ENCODE assay signal across 21 cellular contexts in the genomic region with DNA sequence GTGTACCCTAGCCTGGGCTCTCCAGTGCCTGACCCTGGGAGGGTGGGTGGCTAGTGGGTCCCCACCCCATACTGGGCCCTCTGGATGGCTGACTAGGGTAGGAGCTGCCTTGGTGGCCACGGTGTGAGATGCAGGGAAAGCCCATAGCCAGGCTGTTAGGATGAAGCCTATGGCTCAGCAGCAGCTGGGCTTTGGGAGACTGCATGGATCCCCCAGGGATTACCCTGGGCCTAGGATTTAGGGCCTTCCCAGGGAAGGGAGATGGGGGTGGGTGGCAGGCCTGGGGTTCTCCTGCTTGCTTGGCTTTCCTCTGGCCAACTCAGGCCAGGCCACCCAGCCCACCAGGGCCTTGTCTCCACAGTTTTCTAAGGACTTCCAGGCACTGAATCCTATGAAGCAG. TPM values are rescaled to one million over a fixed set of nuclear protein-coding genes. Genes with fewer than 3 reads are reported as not detected.
DNase-seq lines count a peak whose midpoint lies in the region; ATAC-seq and TF ChIP-seq lines count a peak whose summit lies in the region.
"Had no signal": no experiment of that assay in that cellular context is flagged by ENCODE, and none has a peak within 500 bp of the region (broad histone marks: within the 10 kb centered on the region; RNA-seq: fewer than 3 reads in every experiment).

No MANE protein-coding gene starts in this region.

- no peaks in the 10 kb centered on the region for H3K9me3 Mint-ChIP-seq in Caco-2 (ENCODE audit: unreplicated experiment)
- no peaks in the 10 kb centered on the region for H3K9me3 Mint-ChIP-seq in endodermal cell
- H3K9me3 Mint-ChIP-seq in stimulated activated effector memory CD8-positive, alpha-beta T cell treated with anti-CD3 and anti-CD28 coated beads, Interleukin-12 subunit alpha, Interleukin-12 subunit beta, amount 100 ng/mL, for 72 hours, result no peaks in the 10 kb centered on the region
- H3K9me3 Mint-ChIP-seq: CD14-positive monocyte; CD4-positive, alpha-beta memory T cell; GM23338 had no signal

- H3K4me3 Mint-ChIP-seq in Caco-2 (ENCODE audit: unreplicated experiment) (no peak overlapping the region), endodermal cell (no peak overlapping the region)
- no peak overlapping the region for H3K4me3 Mint-ChIP-seq in stimulated activated effector memory CD8-positive, alpha-beta T cell treated with anti-CD3 and anti-CD28 coated beads, Interleukin-12 subunit alpha, Interleukin-12 subunit beta, amount 100 ng/mL, for 72 hours
- H3K4me3 Mint-ChIP-seq: CD14-positive monocyte; CD4-positive, alpha-beta memory T cell; GM23338 had no signal

- H3K27me3 ChIP-seq in Caco-2 (replicated peaks; ENCODE audit: control insufficient read depth, insufficient read depth, low read length), result no peaks in the 10 kb centered on the region
- H3K27me3 ChIP-seq in endodermal cell (ENCODE audit: control insufficient read depth, insufficient read depth, low read length, poor library complexity, severe bottlenecking), result no peaks in the 10 kb centered on the region
- H3K27me3 ChIP-seq: BLaER1 had no signal

- H3K4me1 ChIP-seq in Caco-2 (no peaks in the 10 kb centered on the region), endodermal cell (ENCODE audit: control insufficient read depth, insufficient read depth, low read length) (peaks cover under 1% of the 10 kb centered on the region)

- no peak for DNase-seq in Caco-2
- peak; percentile 84 for DNase-seq in NCI-H82 (lab: John Stamatoyannopoulos, UW)
- peak; percentile 30 for DNase-seq in endodermal cell
- DNase-seq in stimulated activated effector memory CD8-positive, alpha-beta T cell treated with anti-CD3 and anti-CD28 coated beads, Interleukin-12 subunit alpha, Interleukin-12 subunit beta, amount 100 ng/mL, for 72 hours (ENCODE audit: low spot score in 2 of 2), result no peak
- DNase-seq in effector CD8-positive, alpha-beta T cell (lab: John Stamatoyannopoulos, UW), result no peak
- no peak for DNase-seq in DMS114 treated with DMSO at 0.1 percent for 48 hours (lab: John Stamatoyannopoulos, UW; ENCODE audit: unreplicated experiment)
- DNase-seq: 8988T; Calu3; CD4-positive, alpha-beta memory T cell; DMS153; DMS79; GDM1; HCEC 1CT had no signal

- no TSS peak for BruUV-seq in Caco-2 (replicated peaks; lab: Mats Ljungman, UMichigan)

- peak; percentile 25 for ATAC-seq in stimulated activated effector memory CD8-positive, alpha-beta T cell treated with anti-CD3 and anti-CD28 coated beads, Interleukin-12 subunit alpha, Interleukin-12 subunit beta, amount 100 ng/mL, for 72 hours
- no peak for ATAC-seq in GM18517 (IDR thresholded peaks at IDR 0.05; ENCODE audit: unreplicated experiment)
- ATAC-seq: GM23338 had no signal

- peak overlapping the region; percentile 65 for H3K27ac Mint-ChIP-seq in Caco-2 (ENCODE audit: unreplicated experiment)
- no peak overlapping the region for H3K27ac Mint-ChIP-seq in endodermal cell
- peak overlapping the region; percentile 1 for H3K27ac Mint-ChIP-seq in stimulated activated effector memory CD8-positive, alpha-beta T cell treated with anti-CD3 and anti-CD28 coated beads, Interleukin-12 subunit alpha, Interleukin-12 subunit beta, amount 100 ng/mL, for 72 hours
- H3K27ac Mint-ChIP-seq: CD4-positive, alpha-beta memory T cell; GM23338 had no signal

- intact Hi-C loops in Caco-2 (cut with micrococcal nuclease; ENCODE audit: unreplicated experiment), result loop anchor here (2.0 kb wide), 1 partner anchor 82 kb away; no protein-coding TSS in a partner anchor

- no peak overlapping the region for H3K9ac ChIP-seq in endodermal cell (ENCODE audit: extremely low read depth, low read length, poor library complexity, severe bottlenecking)
- H3K9ac ChIP-seq: BLaER1 had no signal

- H3K4me1 Mint-ChIP-seq in Caco-2 (ENCODE audit: low read depth, unreplicated experiment) (peaks cover 3% of the 10 kb centered on the region), endodermal cell (peaks cover 6% of the 10 kb centered on the region)
- peaks cover 8% of the 10 kb centered on the region for H3K4me1 Mint-ChIP-seq in stimulated activated effector memory CD8-positive, alpha-beta T cell treated with anti-CD3 and anti-CD28 coated beads, Interleukin-12 subunit alpha, Interleukin-12 subunit beta, amount 100 ng/mL, for 72 hours

- H3K27me3 Mint-ChIP-seq in Caco-2 (ENCODE audit: insufficient read depth, unreplicated experiment) (no peaks in the 10 kb centered on the region), endodermal cell (ENCODE audit: insufficient read depth) (no peaks in the 10 kb centered on the region)
- H3K27me3 Mint-ChIP-seq: CD4-positive, alpha-beta memory T cell had no signal

- no peak overlapping the region for H3K27ac ChIP-seq in endodermal cell (ENCODE audit: low read depth, low read length)
- H3K27ac ChIP-seq: BLaER1 had no signal

- H3K9me3 ChIP-seq in Caco-2 (no peaks in the 10 kb centered on the region), endodermal cell (ENCODE audit: control insufficient read depth, low read length) (no peaks in the 10 kb centered on the region)
- H3K9me3 ChIP-seq: BLaER1 had no signal

- TF ChIP-seq CTCF in Caco-2 (IDR thresholded peaks at IDR 0.05; ENCODE audit: insufficient read depth in 1 of 2, low read depth in 1 of 2, low read length in 1 of 2, severe bottlenecking in 1 of 2, unreplicated experiment in 1 of 2) (no peak), endodermal cell (conservative IDR thresholded peaks at IDR 0.05) (no peak)

- POLR2A ChIA-PET in Caco-2 (lab: Charles Lee), result no interaction called here

- CTCF ChIA-PET in Caco-2 (lab: Charles Lee), result no interaction called here

- H3K36me3 ChIP-seq in Caco-2 (ENCODE audit: control insufficient read depth, insufficient read depth, low read length), result no peaks in the 10 kb centered on the region
- H3K36me3 ChIP-seq in endodermal cell (ENCODE audit: control insufficient read depth, insufficient read depth, low read length), result no peaks in the 10 kb centered on the region
- H3K36me3 ChIP-seq: BLaER1 had no signal

- 95% methylated on average over 1 of the region's 1 CpG; no CpG with 5 or more reads in 1 of the 2 experiments for WGBS in endodermal cell (ENCODE audit: insufficient coverage in 1 of 2, insufficient read length in 1 of 2), 2 experiments

- H3K36me3 Mint-ChIP-seq in Caco-2 (ENCODE audit: insufficient read depth, unreplicated experiment) (no peaks in the 10 kb centered on the region), endodermal cell (ENCODE audit: low read depth) (peaks cover 3% of the 10 kb centered on the region)
- no peaks in the 10 kb centered on the region for H3K36me3 Mint-ChIP-seq in stimulated activated effector memory CD8-positive, alpha-beta T cell treated with anti-CD3 and anti-CD28 coated beads, Interleukin-12 subunit alpha, Interleukin-12 subunit beta, amount 100 ng/mL, for 72 hours
- H3K36me3 Mint-ChIP-seq: CD4-positive, alpha-beta memory T cell had no signal

- H3K4me3 ChIP-seq in Caco-2 (ENCODE audit: low read depth, low read length) (no peak overlapping the region), endodermal cell (ENCODE audit: low read length) (no peak overlapping the region)
- H3K4me3 ChIP-seq: BLaER1, GM23338 had no signal

RNA-seq across cellular contexts. Expression of a gene that starts 6.3 kb away (rescaled TPM):
- total RNA-seq in Caco-2 (2022) (16.9 and 17.0 TPM in 2 replicates), endodermal cell (10 to 100 TPM; 38.3 to 40.4 TPM)
- polyA plus RNA-seq in endodermal cell (2013, experiment 1 of 2), result 35.9 TPM
- polyA plus RNA-seq in endodermal cell (2013, experiment 2 of 2), result 37.6 TPM

RNA-seq across cellular contexts. Expression of a gene that starts 6.4 kb away (rescaled TPM):
- total RNA-seq in Caco-2 (2022) (30.4 and 36.9 TPM in 2 replicates), endodermal cell (10 to 100 TPM; 58.5 to 70.6 TPM)
- polyA plus RNA-seq in endodermal cell (2013, experiment 1 of 2), result 32.3 TPM
- polyA plus RNA-seq in endodermal cell (2013, experiment 2 of 2), result 29.6 TPM

RNA-seq across cellular contexts. Expression of a gene that starts 49.8 kb away (rescaled TPM):
- total RNA-seq in Caco-2 (2022) (13.3 and 14.1 TPM in 2 replicates), endodermal cell (10 to 100 TPM; 20.5 to 27.6 TPM)
- polyA plus RNA-seq in endodermal cell (2013, experiment 1 of 2), result 12.8 TPM
- polyA plus RNA-seq in endodermal cell (2013, experiment 2 of 2), result 13.5 TPM

RNA-seq across cellular contexts. Expression of a gene that starts 50.1 kb away (rescaled TPM):
- 0.82 and 1.5 TPM in 2 replicates for total RNA-seq in Caco-2 (2022)
- total RNA-seq in endodermal cell, result 1 to 10 TPM; 4.3 to 5.5 TPM
- polyA plus RNA-seq in endodermal cell (2013, experiment 1 of 2), result 1.5 TPM
- 2.6 TPM for polyA plus RNA-seq in endodermal cell (2013, experiment 2 of 2)
- polyA plus RNA-seq: CD4-positive, alpha-beta memory T cell had no signal

RNA-seq across cellular contexts. Expression of a gene that starts 56.1 kb away (rescaled TPM):
- total RNA-seq in Caco-2 (2022) (not detected in 2 replicates), endodermal cell (not detected)
- not detected for polyA plus RNA-seq in endodermal cell (2013, experiment 1 of 2)
- 0.12 TPM for polyA plus RNA-seq in endodermal cell (2013, experiment 2 of 2)
- total RNA-seq: A673; Calu3; CD4-positive, alpha-beta memory T cell; Daoy; HT-29 had no signal
- polyA plus RNA-seq: AG04450; CD14-positive monocyte; CD4-positive, alpha-beta memory T cell had no signal

Comparison
In these comparisons a context has a peak if more than half of its experiments do, and no peak if none do; other contexts are left out.
1. DNase-seq: peak in NCI-H82 (single experiment) and endodermal cell (single experiment); none in Caco-2 (0 of 2), stimulated activated effector memory CD8-positive, alpha-beta T cell treated with anti-CD3 and anti-CD28 coated beads, Interleukin-12 subunit alpha, Interleukin-12 subunit beta, amount 100 ng/mL, for 72 hours (0 of 2), effector CD8-positive, alpha-beta T cell (single experiment) and DMS114 treated with DMSO at 0.1 percent for 48 hours (single experiment).